24 cellular contexts compared by ENCODE assay signal in genomic region chr3:129065727-129066087, GRCh38. TPM values are rescaled to one million over a fixed set of nuclear protein-coding genes. Genes with fewer than 3 reads are reported as not detected.
DNase-seq lines count a peak whose midpoint lies in the region; ATAC-seq and TF ChIP-seq lines count a peak whose summit lies in the region.
"Had no signal": no experiment of that assay in that cellular context is flagged by ENCODE, and none has a peak within 500 bp of the region (broad histone marks: within the 10 kb centered on the region; RNA-seq: fewer than 3 reads in every experiment).

No MANE protein-coding gene starts in this region.

- H3K27me3 ChIP-seq in right atrium auricular region (no peaks in the 10 kb centered on the region), colonic mucosa (no peaks in the 10 kb centered on the region), transverse colon (no peaks in the 10 kb centered on the region)
- H3K27me3 ChIP-seq: MG63 had no signal

- no peaks in the 10 kb centered on the region for H3K36me3 ChIP-seq in right atrium auricular region
- no peaks in the 10 kb centered on the region for H3K36me3 ChIP-seq in colonic mucosa
- no peaks in the 10 kb centered on the region for H3K36me3 ChIP-seq in mucosa of descending colon (ENCODE audit: low read depth)
- H3K36me3 ChIP-seq in transverse colon: no peaks in the 10 kb centered on the region
- H3K36me3 ChIP-seq: HAP-1, MG63 had no signal

- H3K27ac ChIP-seq in right atrium auricular region (no peak overlapping the region), colonic mucosa (peak overlapping the region; percentile 94), transverse colon (peak overlapping the region; percentile 83 to 94 (median 88))

- H3K9me3 ChIP-seq in right atrium auricular region: no peaks in the 10 kb centered on the region
- H3K9me3 ChIP-seq in colonic mucosa: no peaks in the 10 kb centered on the region
- peaks cover 4% of the 10 kb centered on the region for H3K9me3 ChIP-seq in mucosa of descending colon
- H3K9me3 ChIP-seq in transverse colon: no peaks in the 10 kb centered on the region
- H3K9me3 ChIP-seq: Caco-2, HAP-1, MG63 had no signal

- H3K4me1 ChIP-seq in right atrium auricular region (peaks cover 0 to 10% of the 10 kb centered on the region in 2 donors), colonic mucosa (no peaks in the 10 kb centered on the region), mucosa of descending colon (ENCODE audit: low read depth) (peaks cover 25% of the 10 kb centered on the region), transverse colon (peaks cover 4 to 52% (median 38%) of the 10 kb centered on the region in 4 donors)
- H3K4me1 ChIP-seq: Caco-2, HAP-1 had no signal

- 48% methylated on average over 4 of the region's 4 CpGs; no CpG with 5 or more reads in 1 of the 2 donors for WGBS in transverse colon (ENCODE audit: low coverage in 1 of 2), 2 donors

- TF ChIP-seq POLR2A in transverse colon (IDR thresholded peaks at IDR 0.05): peak; percentile 39

- in situ Hi-C loops in transverse colon (cut with MboI; ENCODE audit: low pct_ligation_motif_present in 1 of 4, low pct_unique_long_range_greater_than_20kb in 1 of 4, low sequenced_read_pairs in 3 of 4): no loop called here

- TF ChIP-seq EP300 in transverse colon (IDR thresholded peaks at IDR 0.05; ENCODE audit: low read depth): no peak

- H3K9ac ChIP-seq in colonic mucosa (ENCODE audit: low read depth in 2 of 2, low read length in 2 of 2): peak overlapping the region; percentile 44 to 73

- peak; percentile 57 for ATAC-seq in mucosa of descending colon
- ATAC-seq in HG03457 (IDR thresholded peaks at IDR 0.05; ENCODE audit: unreplicated experiment): no peak
- ATAC-seq: CD8-positive, alpha-beta T cell had no signal

- H3K4me3 ChIP-seq in right atrium auricular region (no peak overlapping the region), colonic mucosa (no peak overlapping the region), mucosa of descending colon (no peak overlapping the region), transverse colon (peak overlapping the region in 2 of 4 donors; percentile 6 to 8)
- H3K4me3 ChIP-seq: HAP-1, MG63 had no signal

- DNase-seq in cardiac septum (ENCODE audit: low spot score) (peak; percentile 0), right atrium auricular region (ENCODE audit: low spot score) (no peak), colonic mucosa (peak; percentile 72), mucosa of descending colon (peak in 2 of 3 donors; percentile 45 to 66), transverse colon (peak; percentile 54), OCI-M1 (lab: John Stamatoyannopoulos, UW) (no peak), C1 segment of cervical spinal cord (lab: John Stamatoyannopoulos, UW) (no peak)
- DNase-seq: Caco-2; CD8-positive, alpha-beta T cell; GOT3; IMR-90; KG1; MG63; NCI-H1105 treated with DMSO at 0.1 percent for 48 hours; NCI-H2029; NCI-H446 treated with DMSO at 0.1 percent for 48 hours; NCI-H526; NCI-H82; NK-92 treated with Interleukin-12 subunit alpha and Interleukin-12 subunit beta, amount 100 ng/mL, for 24 hours; RPMI8226; SHP77 had no signal

- intact Hi-C loops in cardiac septum (cut with DNase I) (no loop called here), colonic mucosa (cut with DNase I) (no loop called here), mucosa of descending colon (cut with DNase I, micrococcal nuclease) (no loop called here), transverse colon (cut with DNase I; ENCODE audit: low total_unique reads) (no loop called here)

- TF ChIP-seq CTCF in right atrium auricular region (IDR thresholded peaks at IDR 0.05): no peak
- TF ChIP-seq CTCF in colonic mucosa (IDR thresholded peaks at IDR 0.05): no peak
- no peak for TF ChIP-seq CTCF in mucosa of descending colon (IDR thresholded peaks at IDR 0.05)
- no peak for TF ChIP-seq CTCF in transverse colon (IDR thresholded peaks at IDR 0.05)

RNA-seq across cellular contexts. Expression of gene GP9, which starts 5.1 kb away (rescaled TPM):
- total RNA-seq in cardiac septum: 0.27 TPM
- not detected for total RNA-seq in right atrium auricular region
- under 1 TPM in 1 of 2 donors, not detected in 1; 0.37 TPM for total RNA-seq in colonic mucosa
- under 1 TPM in 1 of 3 donors, not detected in 2; 0.90 TPM for total RNA-seq in mucosa of descending colon
- 1 to 10 TPM in 1 of 4 donors, under 1 TPM in 1, not detected in 2; 0.64 to 1.2 TPM for total RNA-seq in transverse colon
- total RNA-seq: Caco-2; CD8-positive, alpha-beta T cell; IMR-90; SK-MEL-5 had no signal

RNA-seq across cellular contexts. Expression of gene RAB43, which starts 55.9 kb away (rescaled TPM):
- total RNA-seq in cardiac septum: 3.4 TPM
- 1 to 10 TPM; 5.3 to 8.2 TPM for total RNA-seq in right atrium auricular region
- 10 to 100 TPM; 33.3 to 42.6 TPM for total RNA-seq in colonic mucosa
- 10 to 100 TPM; 17.4 to 32.0 (median 30.5) TPM for total RNA-seq in mucosa of descending colon
- 10 to 100 TPM; 23.1 to 40.4 (median 31.3) TPM for total RNA-seq in transverse colon

Comparison
In these comparisons a context has a peak if more than half of its experiments do, and no peak if none do; other contexts are left out.
1. DNase-seq: peak in cardiac septum (single experiment), colonic mucosa (single experiment), mucosa of descending colon (2 of 3) and transverse colon (single experiment); none in right atrium auricular region (single experiment), OCI-M1 (single experiment) and C1 segment of cervical spinal cord (0 of 14).
2. H3K27ac ChIP-seq: peak in colonic mucosa (single experiment) and transverse colon (4 of 4); none in right atrium auricular region (0 of 2).